Comparison of ENCODE assay signal across 1 cellular context in the genomic region with DNA sequence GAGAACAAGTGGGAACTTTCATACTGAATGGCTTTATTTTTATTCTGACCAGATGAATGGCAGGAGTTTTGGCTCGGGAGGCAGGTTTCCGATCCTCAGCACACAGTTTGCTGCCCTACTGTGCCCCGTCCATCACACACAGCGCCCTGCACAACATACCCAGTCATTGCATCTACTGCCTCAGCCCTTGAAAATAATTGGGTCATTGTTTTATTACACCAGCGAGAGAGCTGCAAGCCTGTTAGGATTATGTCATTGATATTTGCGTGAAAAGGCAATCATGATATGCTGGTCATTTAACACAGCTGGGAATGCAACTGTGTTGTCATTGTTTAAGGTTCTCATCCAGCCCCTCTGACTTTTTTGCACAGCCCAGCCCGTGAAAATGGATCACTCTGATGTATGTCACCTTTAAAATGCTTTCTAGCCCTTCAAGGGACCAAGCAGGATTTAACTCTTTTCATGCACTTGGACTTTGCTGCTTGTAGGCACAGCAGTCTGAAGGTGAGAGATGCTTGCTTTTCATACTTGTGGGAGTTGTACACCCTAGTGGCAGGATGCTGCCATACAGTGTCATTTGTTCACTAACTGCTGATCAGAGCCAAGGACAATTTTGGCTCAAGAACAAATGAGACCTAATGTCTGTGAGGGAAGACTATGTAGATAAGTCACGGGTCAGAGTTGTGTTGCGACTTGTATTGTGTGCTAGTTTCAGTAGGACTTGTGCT.
TF ChIP-seq lines count a peak whose summit lies in the region.

No MANE protein-coding gene starts in this region.

TF ChIP-seq in HEK293, 187 proteins besides CTCF, POLR2A, EP300 and RAD21 (continued from another document and continues in another):
- TF ChIP-seq INSM2 (tag by site-specific recombination; IDR thresholded peaks at IDR 0.05), result no peak
- TF ChIP-seq ZNF555 (tag by site-specific recombination; conservative IDR thresholded peaks at IDR 0.05), result no peak
- TF ChIP-seq, protein P1, sequence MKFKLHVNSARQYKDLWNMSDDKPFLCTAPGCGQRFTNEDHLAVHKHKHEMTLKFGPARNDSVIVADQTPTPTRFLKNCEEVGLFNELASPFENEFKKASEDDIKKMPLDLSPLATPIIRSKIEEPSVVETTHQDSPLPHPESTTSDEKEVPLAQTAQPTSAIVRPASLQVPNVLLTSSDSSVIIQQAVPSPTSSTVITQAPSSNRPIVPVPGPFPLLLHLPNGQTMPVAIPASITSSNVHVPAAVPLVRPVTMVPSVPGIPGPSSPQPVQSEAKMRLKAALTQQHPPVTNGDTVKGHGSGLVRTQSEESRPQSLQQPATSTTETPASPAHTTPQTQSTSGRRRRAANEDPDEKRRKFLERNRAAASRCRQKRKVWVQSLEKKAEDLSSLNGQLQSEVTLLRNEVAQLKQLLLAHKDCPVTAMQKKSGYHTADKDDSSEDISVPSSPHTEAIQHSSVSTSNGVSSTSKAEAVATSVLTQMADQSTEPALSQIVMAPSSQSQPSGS (tag by site-specific recombination; IDR thresholded peaks at IDR 0.05; ENCODE audit: low read depth), result peak; percentile 94
- TF ChIP-seq, protein P2, sequence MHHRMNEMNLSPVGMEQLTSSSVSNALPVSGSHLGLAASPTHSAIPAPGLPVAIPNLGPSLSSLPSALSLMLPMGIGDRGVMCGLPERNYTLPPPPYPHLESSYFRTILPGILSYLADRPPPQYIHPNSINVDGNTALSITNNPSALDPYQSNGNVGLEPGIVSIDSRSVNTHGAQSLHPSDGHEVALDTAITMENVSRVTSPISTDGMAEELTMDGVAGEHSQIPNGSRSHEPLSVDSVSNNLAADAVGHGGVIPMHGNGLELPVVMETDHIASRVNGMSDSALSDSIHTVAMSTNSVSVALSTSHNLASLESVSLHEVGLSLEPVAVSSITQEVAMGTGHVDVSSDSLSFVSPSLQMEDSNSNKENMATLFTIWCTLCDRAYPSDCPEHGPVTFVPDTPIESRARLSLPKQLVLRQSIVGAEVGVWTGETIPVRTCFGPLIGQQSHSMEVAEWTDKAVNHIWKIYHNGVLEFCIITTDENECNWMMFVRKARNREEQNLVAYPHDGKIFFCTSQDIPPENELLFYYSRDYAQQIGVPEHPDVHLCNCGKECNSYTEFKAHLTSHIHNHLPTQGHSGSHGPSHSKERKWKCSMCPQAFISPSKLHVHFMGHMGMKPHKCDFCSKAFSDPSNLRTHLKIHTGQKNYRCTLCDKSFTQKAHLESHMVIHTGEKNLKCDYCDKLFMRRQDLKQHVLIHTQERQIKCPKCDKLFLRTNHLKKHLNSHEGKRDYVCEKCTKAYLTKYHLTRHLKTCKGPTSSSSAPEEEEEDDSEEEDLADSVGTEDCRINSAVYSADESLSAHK (tag by site-specific recombination; IDR thresholded peaks at IDR 0.05), result no peak
- TF ChIP-seq ZNF580 (tag by site-specific recombination; IDR thresholded peaks at IDR 0.05), result no peak
- TF ChIP-seq ZNF423 (tag by site-specific recombination; IDR thresholded peaks at IDR 0.05), result no peak
- TF ChIP-seq, protein P3, sequence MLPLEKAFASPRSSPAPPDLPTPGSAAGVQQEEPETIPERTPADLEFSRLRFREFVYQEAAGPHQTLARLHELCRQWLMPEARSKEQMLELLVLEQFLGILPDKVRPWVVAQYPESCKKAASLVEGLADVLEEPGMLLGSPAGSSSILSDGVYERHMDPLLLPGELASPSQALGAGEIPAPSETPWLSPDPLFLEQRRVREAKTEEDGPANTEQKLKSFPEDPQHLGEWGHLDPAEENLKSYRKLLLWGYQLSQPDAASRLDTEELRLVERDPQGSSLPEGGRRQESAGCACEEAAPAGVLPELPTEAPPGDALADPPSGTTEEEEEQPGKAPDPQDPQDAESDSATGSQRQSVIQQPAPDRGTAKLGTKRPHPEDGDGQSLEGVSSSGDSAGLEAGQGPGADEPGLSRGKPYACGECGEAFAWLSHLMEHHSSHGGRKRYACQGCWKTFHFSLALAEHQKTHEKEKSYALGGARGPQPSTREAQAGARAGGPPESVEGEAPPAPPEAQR (tag by site-specific recombination; IDR thresholded peaks at IDR 0.05), result no peak
- TF ChIP-seq, protein P4, sequence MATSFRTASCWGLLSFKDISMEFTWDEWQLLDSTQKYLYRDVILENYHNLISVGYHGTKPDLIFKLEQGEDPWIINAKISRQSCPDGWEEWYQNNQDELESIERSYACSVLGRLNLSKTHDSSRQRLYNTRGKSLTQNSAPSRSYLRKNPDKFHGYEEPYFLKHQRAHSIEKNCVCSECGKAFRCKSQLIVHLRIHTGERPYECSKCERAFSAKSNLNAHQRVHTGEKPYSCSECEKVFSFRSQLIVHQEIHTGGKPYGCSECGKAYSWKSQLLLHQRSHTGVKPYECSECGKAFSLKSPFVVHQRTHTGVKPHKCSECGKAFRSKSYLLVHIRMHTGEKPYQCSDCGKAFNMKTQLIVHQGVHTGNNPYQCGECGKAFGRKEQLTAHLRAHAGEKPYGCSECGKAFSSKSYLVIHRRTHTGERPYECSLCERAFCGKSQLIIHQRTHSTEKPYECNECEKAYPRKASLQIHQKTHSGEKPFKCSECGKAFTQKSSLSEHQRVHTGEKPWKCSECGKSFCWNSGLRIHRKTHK (tag by site-specific recombination; IDR thresholded peaks at IDR 0.05), result no peak
- no peak for TF ChIP-seq ZNF48 (tag by site-specific recombination; IDR thresholded peaks at IDR 0.05)
- no peak for TF ChIP-seq PBX3 (CRISPR knock-in tag; IDR thresholded peaks at IDR 0.05)
- no peak for TF ChIP-seq ZNF311 (tag by site-specific recombination; IDR thresholded peaks at IDR 0.05; ENCODE audit: borderline replicate concordance)
- no peak for TF ChIP-seq GFI1B (tag by site-specific recombination; IDR thresholded peaks at IDR 0.05)
- TF ChIP-seq, protein P5, sequence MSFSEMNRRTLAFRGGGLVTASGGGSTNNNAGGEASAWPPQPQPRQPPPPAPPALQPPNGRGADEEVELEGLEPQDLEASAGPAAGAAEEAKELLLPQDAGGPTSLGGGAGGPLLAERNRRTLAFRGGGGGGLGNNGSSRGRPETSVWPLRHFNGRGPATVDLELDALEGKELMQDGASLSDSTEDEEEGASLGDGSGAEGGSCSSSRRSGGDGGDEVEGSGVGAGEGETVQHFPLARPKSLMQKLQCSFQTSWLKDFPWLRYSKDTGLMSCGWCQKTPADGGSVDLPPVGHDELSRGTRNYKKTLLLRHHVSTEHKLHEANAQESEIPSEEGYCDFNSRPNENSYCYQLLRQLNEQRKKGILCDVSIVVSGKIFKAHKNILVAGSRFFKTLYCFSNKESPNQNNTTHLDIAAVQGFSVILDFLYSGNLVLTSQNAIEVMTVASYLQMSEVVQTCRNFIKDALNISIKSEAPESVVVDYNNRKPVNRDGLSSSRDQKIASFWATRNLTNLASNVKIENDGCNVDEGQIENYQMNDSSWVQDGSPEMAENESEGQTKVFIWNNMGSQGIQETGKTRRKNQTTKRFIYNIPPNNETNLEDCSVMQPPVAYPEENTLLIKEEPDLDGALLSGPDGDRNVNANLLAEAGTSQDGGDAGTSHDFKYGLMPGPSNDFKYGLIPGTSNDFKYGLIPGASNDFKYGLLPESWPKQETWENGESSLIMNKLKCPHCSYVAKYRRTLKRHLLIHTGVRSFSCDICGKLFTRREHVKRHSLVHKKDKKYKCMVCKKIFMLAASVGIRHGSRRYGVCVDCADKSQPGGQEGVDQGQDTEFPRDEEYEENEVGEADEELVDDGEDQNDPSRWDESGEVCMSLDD (tag by site-specific recombination; IDR thresholded peaks at IDR 0.05), result no peak
- no peak for TF ChIP-seq SALL2 (tag by site-specific recombination; IDR thresholded peaks at IDR 0.05; ENCODE audit: borderline replicate concordance)
- no peak for TF ChIP-seq ZNF658 (tag by site-specific recombination; IDR thresholded peaks at IDR 0.05)
- TF ChIP-seq ZNF600 (tag by site-specific recombination; IDR thresholded peaks at IDR 0.05), result peak; percentile 30; the same call in 1 of the 2 replicates
- peak; percentile 74; the same call in 1 of the 2 replicates for TF ChIP-seq TRIM28 (IDR thresholded peaks at IDR 0.05; ENCODE audit: borderline replicate concordance, low read length)
- no peak for TF ChIP-seq YY1 (tag by site-specific recombination; IDR thresholded peaks at IDR 0.05)
- TF ChIP-seq, protein P6, sequence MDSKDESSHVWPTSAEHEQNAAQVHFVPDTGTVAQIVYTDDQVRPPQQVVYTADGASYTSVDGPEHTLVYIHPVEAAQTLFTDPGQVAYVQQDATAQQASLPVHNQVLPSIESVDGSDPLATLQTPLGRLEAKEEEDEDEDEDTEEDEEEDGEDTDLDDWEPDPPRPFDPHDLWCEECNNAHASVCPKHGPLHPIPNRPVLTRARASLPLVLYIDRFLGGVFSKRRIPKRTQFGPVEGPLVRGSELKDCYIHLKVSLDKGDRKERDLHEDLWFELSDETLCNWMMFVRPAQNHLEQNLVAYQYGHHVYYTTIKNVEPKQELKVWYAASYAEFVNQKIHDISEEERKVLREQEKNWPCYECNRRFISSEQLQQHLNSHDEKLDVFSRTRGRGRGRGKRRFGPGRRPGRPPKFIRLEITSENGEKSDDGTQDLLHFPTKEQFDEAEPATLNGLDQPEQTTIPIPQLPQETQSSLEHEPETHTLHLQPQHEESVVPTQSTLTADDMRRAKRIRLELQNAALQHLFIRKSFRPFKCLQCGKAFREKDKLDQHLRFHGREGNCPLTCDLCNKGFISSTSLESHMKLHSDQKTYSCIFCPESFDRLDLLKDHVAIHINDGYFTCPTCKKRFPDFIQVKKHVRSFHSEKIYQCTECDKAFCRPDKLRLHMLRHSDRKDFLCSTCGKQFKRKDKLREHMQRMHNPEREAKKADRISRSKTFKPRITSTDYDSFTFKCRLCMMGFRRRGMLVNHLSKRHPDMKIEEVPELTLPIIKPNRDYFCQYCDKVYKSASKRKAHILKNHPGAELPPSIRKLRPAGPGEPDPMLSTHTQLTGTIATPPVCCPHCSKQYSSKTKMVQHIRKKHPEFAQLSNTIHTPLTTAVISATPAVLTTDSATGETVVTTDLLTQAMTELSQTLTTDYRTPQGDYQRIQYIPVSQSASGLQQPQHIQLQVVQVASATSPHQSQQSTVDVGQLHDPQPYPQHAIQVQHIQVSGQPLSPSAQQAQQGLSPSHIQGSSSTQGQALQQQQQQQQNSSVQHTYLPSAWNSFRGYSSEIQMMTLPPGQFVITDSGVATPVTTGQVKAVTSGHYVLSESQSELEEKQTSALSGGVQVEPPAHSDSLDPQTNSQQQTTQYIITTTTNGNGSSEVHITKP (tag by site-specific recombination; IDR thresholded peaks at IDR 0.05), result 0 out of 2 replicates have a peak, but pooled peaks have one; percentile 8
- 0 out of 2 replicates have a peak, but pooled peaks have one; percentile 39 for TF ChIP-seq HIC1 (tag by site-specific recombination; IDR thresholded peaks at IDR 0.05)
- TF ChIP-seq, protein P7, sequence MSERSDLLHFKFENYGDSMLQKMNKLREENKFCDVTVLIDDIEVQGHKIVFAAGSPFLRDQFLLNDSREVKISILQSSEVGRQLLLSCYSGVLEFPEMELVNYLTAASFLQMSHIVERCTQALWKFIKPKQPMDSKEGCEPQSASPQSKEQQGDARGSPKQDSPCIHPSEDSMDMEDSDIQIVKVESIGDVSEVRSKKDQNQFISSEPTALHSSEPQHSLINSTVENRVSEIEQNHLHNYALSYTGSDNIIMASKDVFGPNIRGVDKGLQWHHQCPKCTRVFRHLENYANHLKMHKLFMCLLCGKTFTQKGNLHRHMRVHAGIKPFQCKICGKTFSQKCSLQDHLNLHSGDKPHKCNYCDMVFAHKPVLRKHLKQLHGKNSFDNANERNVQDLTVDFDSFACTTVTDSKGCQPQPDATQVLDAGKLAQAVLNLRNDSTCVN (tag by site-specific recombination; optimal IDR thresholded peaks at IDR 0.05), result no peak
- TF ChIP-seq ZNF639 (tag by site-specific recombination; IDR thresholded peaks at IDR 0.05), result no peak
- TF ChIP-seq ZNF660 (tag by site-specific recombination; IDR thresholded peaks at IDR 0.05), result peak; percentile 95
